2 cellular contexts compared by ENCODE assay signal in the genomic region with DNA sequence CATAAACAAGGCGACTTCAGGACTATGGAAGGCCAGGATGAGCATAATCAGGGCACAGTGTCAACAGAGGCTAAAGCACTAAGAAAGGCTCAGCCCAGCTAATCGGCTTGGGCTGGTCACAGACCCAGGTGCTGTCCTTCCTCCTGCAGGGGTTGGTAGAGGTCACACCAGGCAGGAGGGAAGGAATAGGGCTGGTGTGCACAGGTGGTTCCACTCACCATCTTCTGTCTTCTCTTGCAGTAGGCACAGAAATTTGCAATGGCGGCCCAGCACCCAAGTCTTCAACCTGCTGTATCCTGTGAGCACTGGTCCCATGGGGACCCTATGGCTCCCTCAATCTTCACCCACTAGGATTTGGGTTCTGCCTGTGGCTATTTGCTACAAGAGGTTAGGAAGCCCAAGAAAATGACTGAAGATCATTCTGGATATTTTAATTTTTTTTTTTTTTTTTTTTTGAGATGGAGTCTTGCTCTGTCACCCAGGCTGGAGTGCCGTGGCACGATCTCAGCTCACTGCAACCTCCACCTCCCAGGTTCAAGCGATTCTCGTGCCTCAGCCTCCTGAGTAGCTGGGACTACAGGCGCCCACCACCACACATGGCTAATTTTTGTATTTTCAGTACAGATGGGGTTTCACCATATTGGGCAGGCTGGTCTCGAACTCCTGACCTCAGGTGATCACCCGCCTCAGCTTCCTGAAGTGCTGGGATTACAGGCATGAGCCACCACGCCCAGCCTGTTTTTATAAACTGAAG. TPM values are rescaled to one million over a fixed set of nuclear protein-coding genes. Genes with fewer than 3 reads are reported as not detected.
"Had no signal": no experiment of that assay in that cellular context is flagged by ENCODE, and none has a peak within 500 bp of the region (broad histone marks: within the 10 kb centered on the region; RNA-seq: fewer than 3 reads in every experiment).

No MANE protein-coding gene starts in this region.

RNA-seq across cellular contexts. Expression of a gene that starts 44.6 kb away (rescaled TPM):
- total RNA-seq: osteoblast had no signal
- polyA plus RNA-seq: keratinocyte had no signal
